ENCODE assay signal across 8 cellular contexts in the genomic region with DNA sequence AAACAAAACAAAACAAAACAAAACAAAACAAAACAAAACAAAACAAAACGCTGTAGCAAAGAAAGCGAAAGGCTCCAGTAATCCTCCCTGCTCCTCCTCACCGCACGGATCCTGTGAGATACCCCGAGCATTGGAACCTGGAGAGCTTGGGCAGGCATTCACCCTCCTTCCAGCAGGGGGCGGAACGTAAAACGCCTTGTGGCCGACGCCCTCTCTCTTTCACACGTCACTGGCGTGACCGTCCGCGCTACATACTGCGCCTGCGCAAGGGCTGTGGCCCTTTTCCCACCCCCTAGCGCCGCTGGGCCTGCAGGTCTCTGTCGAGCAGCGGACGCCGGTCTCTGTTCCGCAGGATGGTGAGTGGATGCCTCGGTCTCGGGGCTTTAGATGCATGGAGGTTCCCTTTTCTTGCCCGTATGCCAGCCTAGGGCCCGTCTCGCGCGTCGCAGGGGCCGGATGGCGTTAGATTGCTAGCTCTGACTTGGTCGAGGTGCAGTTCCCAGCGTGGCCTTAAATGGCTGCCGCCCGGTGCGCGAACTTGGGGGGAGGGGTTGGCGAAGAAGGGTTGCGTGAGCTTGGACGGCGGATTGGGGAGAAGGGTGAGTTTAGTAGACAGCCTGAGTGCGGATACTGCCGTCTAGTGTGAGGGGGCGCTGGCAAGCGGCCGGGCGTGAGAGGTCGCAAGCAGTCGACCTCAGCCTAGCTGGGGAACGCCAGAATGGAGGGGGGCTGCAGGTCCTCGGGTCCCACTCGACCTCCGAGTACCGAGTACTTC. TPM values are rescaled to one million over a fixed set of nuclear protein-coding genes. Genes with fewer than 3 reads are reported as not detected.
DNase-seq lines count a peak whose midpoint lies in the region; ATAC-seq, FAIRE-seq and TF ChIP-seq lines count a peak whose summit lies in the region.

A gene (plus strand): TSS at position 279 of the 775 bp plus-strand sequence. CDS start 75 bp downstream, at position 354.

- no peaks in the 10 kb centered on the region for H3K9me2 ChIP-seq in SU-DHL-6 (replicated peaks; ENCODE audit: insufficient read depth, low read length)

- POLR2A ChIA-PET in activated naive CD8-positive, alpha-beta T cell treated with anti-CD3 and anti-CD28 coated beads, Interleukin-2, amount 10 ng/mL, durations not matched to agents 7 days and 5 days (lab: Charles Lee), result interaction anchor here (0.5 to 2.1 kb wide), 16 partner anchors 10 to 1810 kb away, joined by 3 to 7 read pairs (median 4); a partner anchor contains a TSS

- H3K79me2 ChIP-seq in SU-DHL-6 (ENCODE audit: insufficient read depth, low read length), result peaks cover 51% of the 10 kb centered on the region

- peak within 1 kb of the TSS; percentile 92 for H3K4me3 Mint-ChIP-seq in activated naive CD8-positive, alpha-beta T cell treated with anti-CD3 and anti-CD28 coated beads, Interleukin-2, amount 10 ng/mL, durations not matched to agents 7 days and 5 days

- no peaks in the 10 kb centered on the region for H3K9me3 Mint-ChIP-seq in activated naive CD8-positive, alpha-beta T cell treated with anti-CD3 and anti-CD28 coated beads, Interleukin-2, amount 10 ng/mL, durations not matched to agents 7 days and 5 days

- H3F3A ChIP-seq in SU-DHL-6 (ENCODE audit: insufficient read depth), result peaks cover 26% of the 10 kb centered on the region

- H3K27me3 ChIP-seq in SU-DHL-6 (ENCODE audit: low read length), result no peaks in the 10 kb centered on the region
- no peaks in the 10 kb centered on the region for H3K27me3 ChIP-seq in pancreas
- no peaks in the 10 kb centered on the region for H3K27me3 ChIP-seq in tibial artery

- no peak for FAIRE-seq in pancreas (lab: Jason Lieb, UNC)

- peak within 1 kb of the TSS; percentile 84 for H3K4me2 ChIP-seq in SU-DHL-6 (ENCODE audit: low read depth, low read length, poor library complexity, severe bottlenecking)

- peaks cover 3% of the 10 kb centered on the region for H3K27me3 Mint-ChIP-seq in activated naive CD8-positive, alpha-beta T cell treated with anti-CD3 and anti-CD28 coated beads, Interleukin-2, amount 10 ng/mL, durations not matched to agents 7 days and 5 days

- peak within 1 kb of the TSS; percentile 91 for H3K9ac ChIP-seq in SU-DHL-6 (ENCODE audit: low read length)

- H3K27ac Mint-ChIP-seq in activated naive CD8-positive, alpha-beta T cell treated with anti-CD3 and anti-CD28 coated beads, Interleukin-2, amount 10 ng/mL, durations not matched to agents 7 days and 5 days, result peak within 1 kb of the TSS; percentile 92

- peaks cover 37% of the 10 kb centered on the region for H3K36me3 Mint-ChIP-seq in activated naive CD8-positive, alpha-beta T cell treated with anti-CD3 and anti-CD28 coated beads, Interleukin-2, amount 10 ng/mL, durations not matched to agents 7 days and 5 days

- H3K36me3 ChIP-seq in SU-DHL-6 (ENCODE audit: low read length), result peaks cover 35% of the 10 kb centered on the region
- peaks cover 0 to 21% (median 17%) of the 10 kb centered on the region in 3 donors for H3K36me3 ChIP-seq in pancreas
- H3K36me3 ChIP-seq in tibial artery, result peaks cover 14 to 34% (median 20%) of the 10 kb centered on the region in 3 donors

- peak within 1 kb of the TSS; percentile 85 for H2AFZ ChIP-seq in SU-DHL-6 (ENCODE audit: low read depth, low read length, severe bottlenecking)

- H3K4me1 ChIP-seq in pancreas, result peaks cover 15 to 29% (median 23%) of the 10 kb centered on the region in 3 donors
- peaks cover 0 to 46% (median 25%) of the 10 kb centered on the region in 4 donors for H3K4me1 ChIP-seq in tibial artery

- DNase-seq in NCI-H128 (lab: John Stamatoyannopoulos, UW; ENCODE audit: unreplicated experiment), result peak; percentile 98
- DNase-seq in activated naive CD8-positive, alpha-beta T cell treated with anti-CD3 and anti-CD28 coated beads, Interleukin-2, amount 10 ng/mL, durations not matched to agents 7 days and 5 days, result peak; percentile 98
- peak; percentile 97 for DNase-seq in Right ventricle myocardium inferior (ENCODE audit: missing footprints)
- DNase-seq in pancreas, result peak; percentile 95 to 99 (median 97)
- peak; percentile 95 to 97 for DNase-seq in tibial artery

- H3K27ac ChIP-seq in SU-DHL-6 (ENCODE audit: low read depth, low read length) (peak within 1 kb of the TSS; percentile 74), pancreas (peak within 1 kb of the TSS; percentile 85 to 90 (median 87)), tibial artery (peak within 1 kb of the TSS; percentile 87 to 93)

- 0% methylated on average over 57 of the region's 57 CpGs for WGBS in pancreas, 2 donors

- peak within 1 kb of the TSS; percentile 79 for H3K4me3 ChIP-seq in SU-DHL-6 (ENCODE audit: insufficient read depth, low read length, poor library complexity, severe bottlenecking)
- peak within 1 kb of the TSS; percentile 81 to 93 (median 88) for H3K4me3 ChIP-seq in pancreas
- H3K4me3 ChIP-seq in tibial artery, result peak within 1 kb of the TSS; percentile 75 to 96

- peaks cover 37% of the 10 kb centered on the region for H4K20me1 ChIP-seq in SU-DHL-6 (ENCODE audit: low read depth, low read length)

- TF ChIP-seq CTCF in GM12873 (IDR thresholded peaks at IDR 0.05; ENCODE audit: insufficient read depth, low read depth, low read length, missing control alignments) (peak; percentile 97), SU-DHL-6 (IDR thresholded peaks at IDR 0.05; ENCODE audit: insufficient read depth, low read length, poor library complexity, severe bottlenecking) (peak; percentile 70), pancreas (IDR thresholded peaks at IDR 0.05) (peak; percentile 88 to 96 (median 95)), tibial artery (IDR thresholded peaks at IDR 0.05) (peak; percentile 89 to 90)

- H3K4me1 Mint-ChIP-seq in activated naive CD8-positive, alpha-beta T cell treated with anti-CD3 and anti-CD28 coated beads, Interleukin-2, amount 10 ng/mL, durations not matched to agents 7 days and 5 days, result peaks cover 43% of the 10 kb centered on the region

- H3K9me3 ChIP-seq in SU-DHL-6 (ENCODE audit: insufficient read depth, low read length), result no peaks in the 10 kb centered on the region
- H3K9me3 ChIP-seq in pancreas, result no peaks in the 10 kb centered on the region
- no peaks in the 10 kb centered on the region for H3K9me3 ChIP-seq in tibial artery

- ATAC-seq in HG02759 (IDR thresholded peaks at IDR 0.05; ENCODE audit: unreplicated experiment) (peak; percentile 98), Right ventricle myocardium inferior (peak; percentile 98), pancreas (peak; percentile 96 to 100 (median 98))
- ATAC-seq in activated naive CD8-positive, alpha-beta T cell treated with anti-CD3 and anti-CD28 coated beads, Interleukin-2, amount 10 ng/mL, durations not matched to agents 7 days and 5 days (ENCODE audit: low read depth), result peak; percentile 96

- intact Hi-C loops in Right ventricle myocardium inferior (cut with DNase I) (loop anchor here (5.0 kb wide), 1 partner anchor 85 kb away; no protein-coding TSS in a partner anchor), pancreas (cut with DNase I) (no loop called here), tibial artery (cut with DNase I; ENCODE audit: low total_unique reads) (loop anchor here (5.0 to 10.0 kb wide), 2 partner anchors 50 to 353 kb away; a partner anchor contains a TSS)

RNA-seq across cellular contexts. Expression of the gene that starts here (rescaled TPM):
- 100 to 1,000 TPM; 809 to 885 TPM for total RNA-seq in activated naive CD8-positive, alpha-beta T cell treated with anti-CD3 and anti-CD28 coated beads, Interleukin-2, amount 10 ng/mL, durations not matched to agents 7 days and 5 days
- total RNA-seq in Right ventricle myocardium inferior (601 TPM), pancreas (100 to 1,000 TPM; 595 to 972 (median 752) TPM)
- 1,000 to 10,000 TPM; 1,227 to 1,336 TPM for polyA plus RNA-seq in pancreas

Comparison
In these comparisons a context has a peak if more than half of its experiments do, and no peak if none do; other contexts are left out.
1. Peak in every context shown above with its lines: DNase-seq, ATAC-seq, H3K4me3 ChIP-seq and H3K27ac ChIP-seq.
2. intact Hi-C loops: an anchor here in Right ventricle myocardium inferior (5.0 kb wide) and tibial artery (5.0 to 10.0 kb wide); none called in pancreas.